Comparison of ENCODE assay signal across 10 cellular contexts in the genomic region with DNA sequence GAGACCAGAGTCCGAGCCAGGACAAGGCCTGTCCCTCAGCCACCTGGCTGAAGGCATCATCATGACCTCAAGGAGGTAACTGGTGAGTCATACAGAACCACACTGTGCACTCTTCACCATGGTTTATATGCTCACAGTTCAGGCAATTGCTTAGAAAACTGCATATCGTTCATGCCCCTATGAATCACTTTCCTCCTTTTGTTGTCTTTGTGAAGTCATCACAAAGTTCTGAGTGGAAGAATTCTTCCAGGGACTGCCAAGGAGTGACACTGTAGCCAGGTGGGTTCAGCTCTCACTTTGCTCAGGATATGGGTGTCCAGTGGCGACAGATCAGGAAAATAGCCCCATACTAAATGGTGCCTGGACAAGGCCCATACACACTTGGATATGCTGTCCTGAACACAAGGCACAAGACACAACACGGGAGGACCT.
DNase-seq lines count a peak whose midpoint lies in the region; ATAC-seq and TF ChIP-seq lines count a peak whose summit lies in the region.
"Had no signal": no experiment of that assay in that cellular context is flagged by ENCODE, and none has a peak within 500 bp of the region (broad histone marks: within the 10 kb centered on the region; RNA-seq: fewer than 3 reads in every experiment).

No MANE protein-coding gene starts in this region.

- no peak overlapping the region for H3K27ac ChIP-seq in Panc1 (ENCODE audit: low read length)
- no peak overlapping the region for H3K27ac ChIP-seq in naive thymus-derived CD4-positive, alpha-beta T cell (ENCODE audit: low read depth, low read length)
- H3K27ac ChIP-seq in MM.1S (ENCODE audit: low read length), result no peak overlapping the region
- H3K27ac ChIP-seq: vagina had no signal

- H3K9me3 ChIP-seq in Panc1 (ENCODE audit: control insufficient read depth, insufficient read depth, low read depth, low read length) (no peaks in the 10 kb centered on the region), MM.1S (replicated peaks; ENCODE audit: insufficient read depth, low read length) (no peaks in the 10 kb centered on the region)
- H3K9me3 ChIP-seq in naive thymus-derived CD4-positive, alpha-beta T cell (ENCODE audit: control insufficient read depth in 2 of 3, low read length in 3 of 3), result no peaks in the 10 kb centered on the region
- H3K9me3 ChIP-seq: vagina had no signal

- H4K20me1 ChIP-seq in MM.1S (ENCODE audit: insufficient read depth, low read length), result no peaks in the 10 kb centered on the region

- peaks cover 0 to 6% (median 0%) of the 10 kb centered on the region in 5 donors for H3K27me3 Mint-ChIP-seq in naive thymus-derived CD4-positive, alpha-beta T cell

- H3K27ac Mint-ChIP-seq in naive thymus-derived CD4-positive, alpha-beta T cell, result peak overlapping the region in 1 of 9 donors; percentile 43
- H3K27ac Mint-ChIP-seq: GM23338 had no signal

- no peaks in the 10 kb centered on the region for H3F3A ChIP-seq in MM.1S (ENCODE audit: insufficient read depth, low read length)

- BruUV-seq in Panc1 (replicated peaks; lab: Mats Ljungman, UMichigan), result no TSS peak

- in situ Hi-C loops in Panc1 (cut with HindIII; ENCODE audit: low pct_unique_long_range_greater_than_20kb, low sequenced_read_pairs), result no loop called here

- no peak overlapping the region for H2AFZ ChIP-seq in MM.1S (ENCODE audit: low read length)
- H2AFZ ChIP-seq: GM23338 had no signal

- peak overlapping the region in 1 of 10 donors; percentile 28 for H3K4me3 Mint-ChIP-seq in naive thymus-derived CD4-positive, alpha-beta T cell
- H3K4me3 Mint-ChIP-seq: GM23338 had no signal

- DNase-seq in EL (peak; percentile 91), Panc1 (ENCODE audit: low read depth, low spot score) (peak; percentile 43), choroid plexus epithelial cell (ENCODE audit: low read depth) (peak; percentile 96), MM.1S (no peak), HUDEP-2 (lab: John Stamatoyannopoulos, UW; ENCODE audit: unreplicated experiment in 76 of 76) (no peak)
- no peak for DNase-seq in naive thymus-derived CD4-positive, alpha-beta T cell
- DNase-seq in activated CD4-positive, alpha-beta T cell treated with anti-CD3 and anti-CD28 coated beads, Interleukin-2, amount 50 U/mL, for 48 hours, result no peak

- H3K9me2 ChIP-seq in MM.1S (replicated peaks; ENCODE audit: insufficient read depth, low read length), result no peaks in the 10 kb centered on the region

- no peaks in the 10 kb centered on the region for H3K4me1 ChIP-seq in Panc1 (ENCODE audit: control insufficient read depth, insufficient read depth, low read length)
- peaks cover 0 to 4% of the 10 kb centered on the region in 2 donors for H3K4me1 ChIP-seq in naive thymus-derived CD4-positive, alpha-beta T cell (ENCODE audit: control insufficient read depth in 2 of 2, insufficient read depth in 2 of 2, low read length in 2 of 2)
- H3K4me1 ChIP-seq in MM.1S (ENCODE audit: low read length), result no peaks in the 10 kb centered on the region
- H3K4me1 ChIP-seq: vagina had no signal

- H3K9me3 Mint-ChIP-seq in naive thymus-derived CD4-positive, alpha-beta T cell, result peaks cover 0 to 6% (median 0%) of the 10 kb centered on the region in 11 donors

- POLR2A ChIA-PET in Panc1 (lab: Charles Lee), result no interaction called here
- POLR2A ChIA-PET in naive thymus-derived CD4-positive, alpha-beta T cell (lab: Charles Lee), result no interaction called here

- no peak overlapping the region for H3K4me2 ChIP-seq in MM.1S (ENCODE audit: low read depth, low read length)
- H3K4me2 ChIP-seq: GM23338 had no signal

- CTCF ChIA-PET in Panc1 (lab: Charles Lee), result no interaction called here
- CTCF ChIA-PET in naive thymus-derived CD4-positive, alpha-beta T cell (lab: Charles Lee), result no interaction called here

- peaks cover 0 to 15% (median 0%) of the 10 kb centered on the region in 7 donors for H3K4me1 Mint-ChIP-seq in naive thymus-derived CD4-positive, alpha-beta T cell

- no peak overlapping the region for H3K4me3 ChIP-seq in Panc1 (ENCODE audit: low read depth in 2 of 2, low read length in 2 of 2)
- no peak overlapping the region for H3K4me3 ChIP-seq in choroid plexus epithelial cell (ENCODE audit: low read depth, low read length)
- no peak overlapping the region for H3K4me3 ChIP-seq in naive thymus-derived CD4-positive, alpha-beta T cell (ENCODE audit: low read length)
- no peak overlapping the region for H3K4me3 ChIP-seq in MM.1S (ENCODE audit: low read length)
- H3K4me3 ChIP-seq: GM23338, vagina had no signal

- peaks cover 74% of the 10 kb centered on the region for H3K79me2 ChIP-seq in MM.1S (ENCODE audit: low read length)

- no peak overlapping the region for H3K9ac ChIP-seq in MM.1S (ENCODE audit: low read length)

- ATAC-seq in Panc1 (no peak), GM18867 (IDR thresholded peaks at IDR 0.05; ENCODE audit: unreplicated experiment) (no peak)
- peak; percentile 52 for ATAC-seq in naive thymus-derived CD4-positive, alpha-beta T cell
- ATAC-seq: GM23338 had no signal

- peaks cover 0 to 14% (median 0%) of the 10 kb centered on the region in 5 donors for H3K36me3 Mint-ChIP-seq in naive thymus-derived CD4-positive, alpha-beta T cell

- H3K27me3 ChIP-seq in Panc1 (ENCODE audit: control insufficient read depth, insufficient read depth, low read length) (peaks cover 2% of the 10 kb centered on the region; the same call in 1 of the 2 replicates), MM.1S (replicated peaks; ENCODE audit: insufficient read depth, low read length) (no peaks in the 10 kb centered on the region)
- H3K27me3 ChIP-seq in naive thymus-derived CD4-positive, alpha-beta T cell (ENCODE audit: control insufficient read depth in 2 of 2, insufficient read depth in 2 of 2, low read length in 2 of 2), result no peaks in the 10 kb centered on the region
- H3K27me3 ChIP-seq: vagina had no signal

- H3K36me3 ChIP-seq in Panc1 (ENCODE audit: control insufficient read depth, insufficient read depth, low read length) (no peaks in the 10 kb centered on the region), MM.1S (replicated peaks; ENCODE audit: insufficient read depth, low read length) (no peaks in the 10 kb centered on the region; the same call in 1 of the 2 replicates)
- H3K36me3 ChIP-seq in naive thymus-derived CD4-positive, alpha-beta T cell (ENCODE audit: control insufficient read depth in 2 of 3, insufficient read depth in 3 of 3, low read length in 3 of 3), result no peaks in the 10 kb centered on the region
- H3K36me3 ChIP-seq: vagina had no signal

- intact Hi-C loops in Panc1 (cut with micrococcal nuclease; ENCODE audit: unreplicated experiment), result no loop called here
- intact Hi-C loops in naive thymus-derived CD4-positive, alpha-beta T cell (cut with micrococcal nuclease), result no loop called here

- TF ChIP-seq CTCF in Panc1 (IDR thresholded peaks at IDR 0.05) (no peak), choroid plexus epithelial cell (conservative IDR thresholded peaks at IDR 0.05; ENCODE audit: low read depth, low read length) (no peak), MM.1S (IDR thresholded peaks at IDR 0.05; ENCODE audit: low read length) (no peak)

Comparison
In these comparisons a context has a peak if more than half of its experiments do, and no peak if none do; other contexts are left out.
1. DNase-seq: peak in EL (single experiment), Panc1 (single experiment) and choroid plexus epithelial cell (single experiment); none in naive thymus-derived CD4-positive, alpha-beta T cell (0 of 9), MM.1S (single experiment), HUDEP-2 (0 of 76) and activated CD4-positive, alpha-beta T cell treated with anti-CD3 and anti-CD28 coated beads, Interleukin-2, amount 50 U/mL, for 48 hours (0 of 2).